In genomic region chr18:28176674-28176932, GRCh38 we compare ENCODE assay signal across 9 cellular contexts. TPM values are rescaled to one million over a fixed set of nuclear protein-coding genes. Genes with fewer than 3 reads are reported as not detected.
DNase-seq lines count a peak whose midpoint lies in the region; ATAC-seq lines count a peak whose summit lies in the region.
"Had no signal": no experiment of that assay in that cellular context is flagged by ENCODE, and none has a peak within 500 bp of the region (broad histone marks: within the 10 kb centered on the region; RNA-seq: fewer than 3 reads in every experiment).

No MANE protein-coding gene starts in this region.

- ATAC-seq in activated T-helper 17 cell treated with anti-CD3 and anti-CD28 coated beads, Interleukin-2, amount 50 U/mL, for 72 hours (replicated peaks) = no peak
- peak; percentile 17 for ATAC-seq in stimulated activated naive CD8-positive, alpha-beta T cell treated with anti-CD3 and anti-CD28 coated beads, Interleukin-15, amount 100 ng/mL, for 72 hours
- no peak for ATAC-seq in HG03378 (IDR thresholded peaks at IDR 0.05; ENCODE audit: unreplicated experiment)

- no peak overlapping the region for H3K27ac Mint-ChIP-seq in activated T-helper 17 cell treated with anti-CD3 and anti-CD28 coated beads, Interleukin-2, amount 50 U/mL, for 72 hours
- no peak overlapping the region for H3K27ac Mint-ChIP-seq in stimulated activated naive CD8-positive, alpha-beta T cell treated with anti-CD3 and anti-CD28 coated beads, Interleukin-15, amount 100 ng/mL, for 72 hours

- H3K9me3 Mint-ChIP-seq in activated T-helper 17 cell treated with anti-CD3 and anti-CD28 coated beads, Interleukin-2, amount 50 U/mL, for 72 hours = no peaks in the 10 kb centered on the region
- H3K9me3 Mint-ChIP-seq in stimulated activated naive CD8-positive, alpha-beta T cell treated with anti-CD3 and anti-CD28 coated beads, Interleukin-15, amount 100 ng/mL, for 72 hours = peaks cover 0 to 6% of the 10 kb centered on the region in 2 donors

- H3K36me3 ChIP-seq in iPS-20b (ENCODE audit: insufficient read depth, low read depth, low read length) = no peaks in the 10 kb centered on the region; the same call in 1 of the 2 replicates

- peak overlapping the region; percentile 55 for H3K4me3 Mint-ChIP-seq in activated T-helper 17 cell treated with anti-CD3 and anti-CD28 coated beads, Interleukin-2, amount 50 U/mL, for 72 hours
- H3K4me3 Mint-ChIP-seq in stimulated activated naive CD8-positive, alpha-beta T cell treated with anti-CD3 and anti-CD28 coated beads, Interleukin-15, amount 100 ng/mL, for 72 hours = peak overlapping the region; percentile 77 to 82

- H3K27me3 Mint-ChIP-seq in activated T-helper 17 cell treated with anti-CD3 and anti-CD28 coated beads, Interleukin-2, amount 50 U/mL, for 72 hours = peaks cover 27% of the 10 kb centered on the region
- peaks cover 49% of the 10 kb centered on the region for H3K27me3 Mint-ChIP-seq in stimulated activated naive CD8-positive, alpha-beta T cell treated with anti-CD3 and anti-CD28 coated beads, Interleukin-15, amount 100 ng/mL, for 72 hours

- no peaks in the 10 kb centered on the region for H3K9me3 ChIP-seq in iPS-20b (ENCODE audit: insufficient read depth, low read depth, low read length)

- H3K36me3 Mint-ChIP-seq in activated T-helper 17 cell treated with anti-CD3 and anti-CD28 coated beads, Interleukin-2, amount 50 U/mL, for 72 hours (ENCODE audit: low read depth) = peaks cover 12% of the 10 kb centered on the region

- peaks cover 42% of the 10 kb centered on the region for H3K4me1 ChIP-seq in iPS-20b (ENCODE audit: insufficient read depth, low read length)

- no peaks in the 10 kb centered on the region for H3K4me1 Mint-ChIP-seq in activated T-helper 17 cell treated with anti-CD3 and anti-CD28 coated beads, Interleukin-2, amount 50 U/mL, for 72 hours
- peaks cover 25% of the 10 kb centered on the region for H3K4me1 Mint-ChIP-seq in stimulated activated naive CD8-positive, alpha-beta T cell treated with anti-CD3 and anti-CD28 coated beads, Interleukin-15, amount 100 ng/mL, for 72 hours

- peak overlapping the region; percentile 91 for H3K4me3 ChIP-seq in iPS-20b (ENCODE audit: low read length)

- peak; percentile 69 for DNase-seq in DMS 273 (lab: John Stamatoyannopoulos, UW; ENCODE audit: unreplicated experiment)
- DNase-seq in DMS 273 treated with DMSO at 0.1 percent for 48 hours (lab: John Stamatoyannopoulos, UW) = no peak
- DNase-seq in stimulated activated naive CD8-positive, alpha-beta T cell treated with anti-CD3 and anti-CD28 coated beads, Interleukin-15, amount 100 ng/mL, for 72 hours = no peak
- no peak for DNase-seq in NCI-H187 (lab: John Stamatoyannopoulos, UW)
- DNase-seq in NCI-H774 (lab: John Stamatoyannopoulos, UW) = no peak

- H3K9ac ChIP-seq in iPS-20b (ENCODE audit: low read depth, low read length) = peak overlapping the region; percentile 81; the same call in 1 of the 2 replicates

- H3K27me3 ChIP-seq in iPS-20b (ENCODE audit: insufficient read depth, low read length) = peaks cover 52% of the 10 kb centered on the region

- no peak overlapping the region for H3K27ac ChIP-seq in iPS-20b (ENCODE audit: low read length)
- H3K27ac ChIP-seq: 22Rv1 had no signal

RNA-seq across cellular contexts. Expression of gene CDH2, which starts 0.3 kb away (rescaled TPM):
- total RNA-seq in activated T-helper 17 cell treated with anti-CD3 and anti-CD28 coated beads, Interleukin-2, amount 50 U/mL, for 72 hours = under 1 TPM in 1 of 2 donors, not detected in 1; 0.04 TPM
